ENCODE assay signal across 34 cellular contexts in genomic region chr1:24441996-24442668, GRCh38. TPM values are rescaled to one million over a fixed set of nuclear protein-coding genes. Genes with fewer than 3 reads are reported as not detected.
"Had no signal": no experiment of that assay in that cellular context is flagged by ENCODE, and none has a peak within 500 bp of the region (broad histone marks: within the 10 kb centered on the region; RNA-seq: fewer than 3 reads in every experiment).

No MANE protein-coding gene starts in this region.

- H3K9me3 ChIP-seq: SJCRH30, SK-N-SH had no signal

- H3K36me3 ChIP-seq: SJCRH30 had no signal

- ATAC-seq: activated CD8-positive, alpha-beta T cell treated with anti-CD3 and anti-CD28 coated beads, Interleukin-2, amount 10 ng/mL, durations not matched to agents 7 days and 5 days; activated naive CD8-positive, alpha-beta T cell treated with anti-CD3 and anti-CD28 coated beads, Interleukin-2, amount 50 U/mL, for 24 hours; Panc1; WTC11 had no signal

- H3K27ac ChIP-seq: KMS-11, SJCRH30 had no signal

- H3K27ac Mint-ChIP-seq: activated CD8-positive, alpha-beta T cell treated with anti-CD3 and anti-CD28 coated beads, Interleukin-2, amount 10 ng/mL, durations not matched to agents 7 days and 5 days; activated naive CD8-positive, alpha-beta T cell treated with anti-CD3 and anti-CD28 coated beads, Interleukin-2, amount 50 U/mL, for 24 hours; activated T-helper 1 cell treated with anti-CD3 and anti-CD28 coated beads, Interleukin-12 subunit alpha, Interleukin-12 subunit beta, Interleukin-2, Interleukin-4 antibody, amounts not matched to agents 30 ng/mL and 10 ng/mL and 1 ng/mL, durations not matched to agents 14 hours and 24 hours and 36 hours; IgD-negative memory B cell had no signal

- H3K4me2 ChIP-seq: KMS-11 had no signal

- H3K9me3 Mint-ChIP-seq: activated naive CD4-positive, alpha-beta T cell treated with anti-CD3 and anti-CD28 coated beads, Interleukin-2, amount 50 U/mL, for 24 hours; activated naive CD8-positive, alpha-beta T cell treated with anti-CD3 and anti-CD28 coated beads, Interleukin-2, amount 50 U/mL, for 24 hours; activated T-cell treated with anti-CD3 and anti-CD28 coated beads, Interleukin-2, amount 50 U/mL, for 24 hours; activated T-helper 1 cell treated with anti-CD3 and anti-CD28 coated beads, Interleukin-12 subunit alpha, Interleukin-12 subunit beta, Interleukin-2, Interleukin-4 antibody, amounts not matched to agents 30 ng/mL and 10 ng/mL and 1 ng/mL, durations not matched to agents 14 hours and 24 hours and 36 hours; IgD-negative memory B cell; WTC11 had no signal

- H3K4me3 ChIP-seq: SJCRH30 had no signal

- H3K4me1 ChIP-seq: SJCRH30 had no signal

- DNase-seq: activated CD4-positive, alpha-beta T cell treated with anti-CD3 and anti-CD28 coated beads for 48 hours; activated CD4-positive, alpha-beta T cell treated with anti-CD3 and anti-CD28 coated beads, Interleukin-2, amount 50 U/mL, for 4 hours; activated CD4-positive, CD25-positive, alpha-beta regulatory T cell treated with anti-CD3 and anti-CD28 coated beads, Interleukin-2, amount 50 U/mL, for 72 hours; activated CD8-positive, alpha-beta memory T cell treated with anti-CD3 and anti-CD28 coated beads, Interleukin-2, amount 50 U/mL, for 48 hours; activated CD8-positive, alpha-beta T cell treated with anti-CD3 and anti-CD28 coated beads, Interleukin-2, amount 10 ng/mL, durations not matched to agents 7 days and 5 days; activated effector memory CD4-positive, alpha-beta T cell treated with Interleukin-2 at 50 U/mL for 16 hours; activated naive CD4-positive, alpha-beta T cell; activated naive CD8-positive, alpha-beta T cell treated with anti-CD3 and anti-CD28 coated beads, Interleukin-2, amount 50 U/mL, for 24 hours; activated T-cell treated with anti-CD3 and anti-CD28 coated beads, Interleukin-2, amount 50 U/mL, for 24 hours; amniotic stem cell; central memory CD4-positive, alpha-beta T cell; MV-4-11; NCI-H1092 treated with DMSO at 0.1 percent for 48 hours; NCI-H1417 treated with DMSO at 0.1 percent for 48 hours; NCI-H1694; NCI-H2029; NCI-H2107; NCI-H2171 treated with DMSO at 0.1 percent for 48 hours; NCI-H226; NCI-H526; NCI-H774; NK-92 treated with Interleukin-12 subunit alpha and Interleukin-12 subunit beta, amount 100 ng/mL, for 24 hours; OCI-M1; Right ventricle myocardium superior; RPMI8226; SJCRH30; SK-N-SH had no signal

- H3K9ac ChIP-seq: KMS-11, SK-N-SH had no signal

- FAIRE-seq: astrocyte had no signal

RNA-seq across cellular contexts. Expression of gene NIPAL3, which starts 26.5 kb away (rescaled TPM):
- total RNA-seq: SJCRH30 had no signal

RNA-seq across cellular contexts. Expression of gene STPG1, which starts 28.6 kb away (rescaled TPM):
- total RNA-seq: SJCRH30 had no signal
